15 cellular contexts compared by ENCODE assay signal in genomic region chrX:153394595-153394994, GRCh38. TPM values are rescaled to one million over a fixed set of nuclear protein-coding genes. Genes with fewer than 3 reads are reported as not detected.
DNase-seq lines count a peak whose midpoint lies in the region; ATAC-seq and TF ChIP-seq lines count a peak whose summit lies in the region.
"Had no signal": no experiment of that assay in that cellular context is flagged by ENCODE, and none has a peak within 500 bp of the region (broad histone marks: within the 10 kb centered on the region; RNA-seq: fewer than 3 reads in every experiment).

No MANE protein-coding gene starts in this region.

- H3K36me3 ChIP-seq in BLaER1 (no peaks in the 10 kb centered on the region), osteoblast (ENCODE audit: insufficient read depth, low read length) (no peaks in the 10 kb centered on the region)
- H3K36me3 ChIP-seq in BLaER1 treated with 17β-estradiol and CSF1 and Interleukin-3, amounts not matched to agents 10 nM and 100 nM = no peaks in the 10 kb centered on the region
- no peaks in the 10 kb centered on the region for H3K36me3 ChIP-seq in CD4-positive, alpha-beta memory T cell (ENCODE audit: insufficient read depth, low read length)
- H3K36me3 ChIP-seq: BE2C, HAP-1 had no signal

- H3K4me1 ChIP-seq in BLaER1 = peaks cover 40% of the 10 kb centered on the region
- peaks cover 10 to 38% (median 35%) of the 10 kb centered on the region in 10 experiments; a peak in 19 of 20 replicates for H3K4me1 ChIP-seq in BLaER1 treated with 17β-estradiol and CSF1 and Interleukin-3, amounts not matched to agents 10 nM and 100 nM
- no peaks in the 10 kb centered on the region for H3K4me1 ChIP-seq in osteoblast (ENCODE audit: insufficient read depth, low read length)
- H3K4me1 ChIP-seq in CD4-positive, alpha-beta memory T cell (ENCODE audit: insufficient read depth, low read length) = no peaks in the 10 kb centered on the region
- H3K4me1 ChIP-seq: BE2C, HAP-1 had no signal

- peak overlapping the region; percentile 71 for H3K27ac Mint-ChIP-seq in activated T-helper 17 cell treated with anti-CD3 and anti-CD28 coated beads, Interleukin-2, amount 50 U/mL, for 72 hours
- peak overlapping the region in 2 of 7 donors; percentile 9 to 74 for H3K27ac Mint-ChIP-seq in CD4-positive, alpha-beta memory T cell
- H3K27ac Mint-ChIP-seq: CD14-positive monocyte; CD8-positive, alpha-beta T cell had no signal

- H3K9me3 Mint-ChIP-seq in activated T-helper 17 cell treated with anti-CD3 and anti-CD28 coated beads, Interleukin-2, amount 50 U/mL, for 72 hours = no peaks in the 10 kb centered on the region
- no peaks in the 10 kb centered on the region for H3K9me3 Mint-ChIP-seq in CD4-positive, alpha-beta memory T cell
- H3K9me3 Mint-ChIP-seq: CD8-positive, alpha-beta T cell had no signal

- H2AFZ ChIP-seq in osteoblast (ENCODE audit: low read length) = no peak overlapping the region

- H3K4me2 ChIP-seq in BLaER1 (peak overlapping the region; percentile 74), osteoblast (ENCODE audit: insufficient read depth, low read length) (no peak overlapping the region)
- H3K4me2 ChIP-seq in BLaER1 treated with 17β-estradiol and CSF1 and Interleukin-3, amounts not matched to agents 10 nM and 100 nM = peak overlapping the region in 8 of 11 experiments; percentile 11 to 79 (median 46); a peak in 12 of 22 replicates

- H3K27ac ChIP-seq in BLaER1 (no peak overlapping the region), osteoblast (ENCODE audit: low read depth, low read length) (no peak overlapping the region)
- no peak overlapping the region for H3K27ac ChIP-seq in BLaER1 treated with 17β-estradiol and CSF1 and Interleukin-3, amounts not matched to agents 10 nM and 100 nM
- H3K27ac ChIP-seq in CD4-positive, alpha-beta memory T cell (ENCODE audit: low read depth, low read length) = no peak overlapping the region
- H3K27ac ChIP-seq: HL-60 had no signal

- POLR2A ChIA-PET in CD4-positive, alpha-beta memory T cell (lab: Charles Lee; ENCODE audit: partially characterized antibody) = no interaction called here

- TF ChIP-seq CTCF in osteoblast (IDR thresholded peaks at IDR 0.05; ENCODE audit: extremely low read depth, low read depth, low read length) = no peak

- H3K79me2 ChIP-seq in osteoblast (ENCODE audit: insufficient read depth, low read length) = no peaks in the 10 kb centered on the region

- H3K36me3 Mint-ChIP-seq in activated T-helper 17 cell treated with anti-CD3 and anti-CD28 coated beads, Interleukin-2, amount 50 U/mL, for 72 hours (ENCODE audit: low read depth) = no peaks in the 10 kb centered on the region
- H3K36me3 Mint-ChIP-seq in CD4-positive, alpha-beta memory T cell = no peaks in the 10 kb centered on the region
- H3K36me3 Mint-ChIP-seq: CD14-positive monocyte; CD8-positive, alpha-beta T cell had no signal

- H3K4me1 Mint-ChIP-seq in activated T-helper 17 cell treated with anti-CD3 and anti-CD28 coated beads, Interleukin-2, amount 50 U/mL, for 72 hours = no peaks in the 10 kb centered on the region
- H3K4me1 Mint-ChIP-seq in CD4-positive, alpha-beta memory T cell = peaks cover 0 to 19% (median 7%) of the 10 kb centered on the region in 4 donors

- H3K27me3 ChIP-seq in BLaER1 (0 out of 2 replicates have a peak, but pooled peaks cover 3% of the 10 kb centered on the region), osteoblast (ENCODE audit: insufficient read depth, low read length) (no peaks in the 10 kb centered on the region)
- peaks cover 0 to 41% (median 15%) of the 10 kb centered on the region in 11 experiments; a peak in 13 of 22 replicates for H3K27me3 ChIP-seq in BLaER1 treated with 17β-estradiol and CSF1 and Interleukin-3, amounts not matched to agents 10 nM and 100 nM
- no peaks in the 10 kb centered on the region for H3K27me3 ChIP-seq in CD4-positive, alpha-beta memory T cell (ENCODE audit: insufficient read depth, low read length)
- H3K27me3 ChIP-seq: BE2C had no signal

- no peaks in the 10 kb centered on the region for H3K27me3 Mint-ChIP-seq in activated T-helper 17 cell treated with anti-CD3 and anti-CD28 coated beads, Interleukin-2, amount 50 U/mL, for 72 hours
- no peaks in the 10 kb centered on the region for H3K27me3 Mint-ChIP-seq in CD4-positive, alpha-beta memory T cell

- CTCF ChIA-PET in CD4-positive, alpha-beta memory T cell (lab: Charles Lee; ENCODE audit: partially characterized antibody) = no interaction called here

- no peak overlapping the region for H3K4me3 ChIP-seq in BLaER1
- no peak overlapping the region for H3K4me3 ChIP-seq in BLaER1 treated with 17β-estradiol and CSF1 and Interleukin-3, amounts not matched to agents 10 nM and 100 nM
- H3K4me3 ChIP-seq in osteoblast (ENCODE audit: insufficient read depth, low read length) = no peak overlapping the region
- H3K4me3 ChIP-seq in CD4-positive, alpha-beta memory T cell (ENCODE audit: low read length in 2 of 2) = no peak overlapping the region
- H3K4me3 ChIP-seq: HAP-1 had no signal

- H4K20me1 ChIP-seq in BLaER1 = no peaks in the 10 kb centered on the region; the same call in 1 of the 2 replicates
- H4K20me1 ChIP-seq in BLaER1 treated with 17β-estradiol and CSF1 and Interleukin-3, amounts not matched to agents 10 nM and 100 nM = no peaks in the 10 kb centered on the region; a peak in 1 of 22 replicates
- H4K20me1 ChIP-seq in osteoblast (ENCODE audit: insufficient read depth, low read length) = no peaks in the 10 kb centered on the region

- H3K9ac ChIP-seq in BLaER1 = no peak overlapping the region
- no peak overlapping the region for H3K9ac ChIP-seq in BLaER1 treated with 17β-estradiol and CSF1 and Interleukin-3, amounts not matched to agents 10 nM and 100 nM

- ATAC-seq in activated T-helper 17 cell treated with anti-CD3 and anti-CD28 coated beads, Interleukin-2, amount 50 U/mL, for 72 hours (replicated peaks) = no peak
- ATAC-seq: CD8-positive, alpha-beta T cell had no signal

- peaks cover 35% of the 10 kb centered on the region for H3K9me3 ChIP-seq in BLaER1
- H3K9me3 ChIP-seq in BLaER1 treated with 17β-estradiol and CSF1 and Interleukin-3, amounts not matched to agents 10 nM and 100 nM (replicated peaks in 1 of 11) = peaks cover 16 to 41% (median 35%) of the 10 kb centered on the region in 11 experiments; a peak in 21 of 22 replicates
- no peaks in the 10 kb centered on the region for H3K9me3 ChIP-seq in osteoblast (ENCODE audit: low read depth, low read length)
- no peaks in the 10 kb centered on the region for H3K9me3 ChIP-seq in CD4-positive, alpha-beta memory T cell (ENCODE audit: control insufficient read depth in 1 of 2, low read length in 2 of 2)
- H3K9me3 ChIP-seq: BE2C, HAP-1 had no signal

- DNase-seq in osteoblast (ENCODE audit: insufficient read length, low spot score, missing footprints) = peak; percentile 56
- DNase-seq in SKM-1 treated with dmso at 0.1 percent for 144 hours (lab: John Stamatoyannopoulos, UW; ENCODE audit: unreplicated experiment) = no peak
- DNase-seq in CD4-positive, alpha-beta memory T cell = no peak
- DNase-seq in anterior cingulate cortex (lab: John Stamatoyannopoulos, UW) = no peak
- DNase-seq: ACHN; BE2C; CD8-positive, alpha-beta T cell; COR-L47 had no signal

- intact Hi-C loops in CD4-positive, alpha-beta memory T cell (cut with micrococcal nuclease) = no loop called here

- no peak overlapping the region for H3K4me3 Mint-ChIP-seq in activated T-helper 17 cell treated with anti-CD3 and anti-CD28 coated beads, Interleukin-2, amount 50 U/mL, for 72 hours
- H3K4me3 Mint-ChIP-seq in CD4-positive, alpha-beta memory T cell = peak overlapping the region in 1 of 8 donors; percentile 3
- H3K4me3 Mint-ChIP-seq: CD14-positive monocyte; CD8-positive, alpha-beta T cell had no signal

RNA-seq across cellular contexts. Expression of gene PNMA6E, which starts 6.6 kb away (rescaled TPM):
- total RNA-seq in activated T-helper 17 cell treated with anti-CD3 and anti-CD28 coated beads, Interleukin-2, amount 50 U/mL, for 72 hours = not detected
- total RNA-seq in osteoblast = not detected in 2 replicates
- not detected for total RNA-seq in CD4-positive, alpha-beta memory T cell
- not detected for polyA plus RNA-seq in CD4-positive, alpha-beta memory T cell
- total RNA-seq: CD8-positive, alpha-beta T cell; H1 had no signal
- polyA plus RNA-seq: CD14-positive monocyte, H1 had no signal

RNA-seq across cellular contexts. Expression of gene ZFP92, which starts 16.7 kb away (rescaled TPM):
- total RNA-seq in activated T-helper 17 cell treated with anti-CD3 and anti-CD28 coated beads, Interleukin-2, amount 50 U/mL, for 72 hours = 1 to 10 TPM; 2.0 to 2.8 TPM
- total RNA-seq in osteoblast = under 0.01 TPM in 1 of 2 replicates, not detected in the other
- under 1 TPM; 0.44 to 0.55 TPM for total RNA-seq in CD4-positive, alpha-beta memory T cell
- under 1 TPM; 0.03 to 0.18 TPM for polyA plus RNA-seq in CD4-positive, alpha-beta memory T cell

RNA-seq across cellular contexts. Expression of gene TREX2, which starts 51.3 kb away (rescaled TPM):
- total RNA-seq in activated T-helper 17 cell treated with anti-CD3 and anti-CD28 coated beads, Interleukin-2, amount 50 U/mL, for 72 hours = 1 to 10 TPM; 2.5 TPM
- total RNA-seq in osteoblast = 3.3 and 3.5 TPM in 2 replicates
- 1 to 10 TPM; 4.0 to 4.5 TPM for total RNA-seq in CD4-positive, alpha-beta memory T cell
- under 1 TPM in 1 of 2 donors, not detected in 1; 0.63 TPM for polyA plus RNA-seq in CD4-positive, alpha-beta memory T cell
- polyA plus RNA-seq: CD14-positive monocyte had no signal
